8 cellular contexts compared by ENCODE assay signal in the genomic region with DNA sequence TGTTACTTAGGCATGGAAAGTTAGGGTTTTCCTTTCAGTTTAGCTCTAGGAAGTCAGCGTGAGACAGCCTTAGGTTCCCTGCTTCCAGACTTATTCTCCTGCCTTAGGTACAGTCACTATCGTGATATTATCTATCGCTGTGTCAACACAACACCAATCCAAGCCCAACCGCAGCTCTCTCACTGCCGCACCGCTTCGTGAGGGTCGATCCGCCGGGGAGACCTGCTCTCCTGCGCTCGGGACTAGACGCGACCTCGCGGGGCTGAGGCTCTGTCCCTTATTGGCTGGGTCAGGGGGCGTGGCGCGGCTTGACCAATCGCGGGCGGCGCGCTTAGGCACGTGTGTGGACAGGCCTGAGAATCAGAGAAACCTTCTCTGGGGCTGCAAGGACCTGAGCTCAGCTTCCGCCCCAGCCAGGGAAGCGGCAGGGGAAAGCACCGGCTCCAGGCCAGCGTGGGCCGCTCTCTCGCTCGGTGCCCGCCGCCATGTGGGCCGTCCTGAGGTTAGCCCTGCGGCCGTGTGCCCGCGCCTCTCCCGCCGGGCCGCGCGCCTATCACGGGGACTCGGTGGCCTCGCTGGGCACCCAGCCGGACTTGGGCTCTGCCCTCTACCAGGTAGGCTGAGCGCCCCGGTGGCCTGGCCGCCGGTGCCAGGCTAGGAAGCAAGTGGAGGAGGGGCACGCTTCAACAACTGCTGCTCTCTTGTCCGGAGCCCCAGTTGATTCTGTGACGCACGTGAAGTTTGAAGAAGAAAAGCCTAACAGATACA. TPM values are rescaled to one million over a fixed set of nuclear protein-coding genes. Genes with fewer than 3 reads are reported as not detected.
DNase-seq lines count a peak whose midpoint lies in the region; ATAC-seq and TF ChIP-seq lines count a peak whose summit lies in the region.

A gene (plus strand): TSS at position 400 of the 768 bp plus-strand sequence. CDS start 86 bp downstream, at position 486.

- no peaks in the 10 kb centered on the region for H3K36me3 ChIP-seq in BE2C

- peak; percentile 99 for DNase-seq in BE2C
- DNase-seq in GM19240 (ENCODE audit: insufficient read length, low spot score), result peak; percentile 91
- DNase-seq in NCI-H524 treated with DMSO at 0.1 percent for 48 hours (lab: John Stamatoyannopoulos, UW), result peak; percentile 60
- DNase-seq in activated CD4-positive, alpha-beta T cell treated with anti-CD3 and anti-CD28 coated beads for 48 hours, result peak; percentile 99
- DNase-seq in kidney tubule cell (ENCODE audit: low spot score), result peak; percentile 98
- peak; percentile 87 to 91 for DNase-seq in stimulated activated CD4-positive, alpha-beta T cell treated with anti-CD3 and anti-CD28 coated beads, Interleukin-1b, Interleukin-23, amount 100 ng/mL, for 1 hour (ENCODE audit: low read depth in 2 of 2)

- no peaks in the 10 kb centered on the region for H3K9me3 ChIP-seq in BE2C

- H3K4me1 ChIP-seq in BE2C, result peaks cover 10% of the 10 kb centered on the region

- H3K27ac ChIP-seq in cingulate gyrus (ENCODE audit: low read depth, low read length), result peak within 1 kb of the TSS; percentile 78

- TF ChIP-seq CTCF in BE2C (IDR thresholded peaks at IDR 0.05; ENCODE audit: low read depth, low read length), result no peak

- no peaks in the 10 kb centered on the region for H3K27me3 ChIP-seq in BE2C

- peak within 1 kb of the TSS; percentile 89 for H3K4me3 ChIP-seq in BE2C (ENCODE audit: low read depth, low read length)

- ATAC-seq in HG03457 (IDR thresholded peaks at IDR 0.05; ENCODE audit: unreplicated experiment), result peak; percentile 95

RNA-seq across cellular contexts. Expression of the gene that starts here (rescaled TPM):
- 15.2 TPM for polyA plus RNA-seq in BE2C (2012; ENCODE audit: insufficient read depth, insufficient read length, low read depth)

Comparison
In these comparisons a context has a peak if more than half of its experiments do, and no peak if none do; other contexts are left out.
1. Peak in every context shown above with its lines: DNase-seq, ATAC-seq, H3K4me3 ChIP-seq and H3K27ac ChIP-seq.